Comparison of ENCODE assay signal across 8 cellular contexts in genomic region chr1:154325583-154326545, GRCh38. TPM values are rescaled to one million over a fixed set of nuclear protein-coding genes. Genes with fewer than 3 reads are reported as not detected.
DNase-seq lines count a peak whose midpoint lies in the region; ATAC-seq and TF ChIP-seq lines count a peak whose summit lies in the region.

No MANE protein-coding gene starts in this region.

- peaks cover 6% of the 10 kb centered on the region for H3K36me3 Mint-ChIP-seq in chondrocyte (ENCODE audit: low read depth)

- H3K9me3 ChIP-seq in SK-N-SH (no peaks in the 10 kb centered on the region), skeletal muscle satellite cell (replicated peaks; ENCODE audit: low read length) (no peaks in the 10 kb centered on the region)

- H3K4me1 ChIP-seq in SK-N-SH (ENCODE audit: control insufficient read depth in 1 of 2, insufficient read depth in 2 of 2, low read depth in 1 of 2, low read length in 1 of 2) (peaks cover 21 to 43% of the 10 kb centered on the region in 2 experiments; a peak in 3 of 4 replicates), skeletal muscle satellite cell (ENCODE audit: control insufficient read depth, insufficient read depth, low read length) (peaks cover 33% of the 10 kb centered on the region)

- H3K9ac ChIP-seq in SK-N-SH (peak overlapping the region; percentile 91), skeletal muscle satellite cell (ENCODE audit: low read depth, low read length) (peak overlapping the region; percentile 87)

- TF ChIP-seq CTCF in SK-N-SH (IDR thresholded peaks at IDR 0.05) = peak; percentile 71
- TF ChIP-seq CTCF in chondrocyte (IDR thresholded peaks at IDR 0.05) = peak; percentile 83

- peaks cover 35% of the 10 kb centered on the region for H3K4me1 Mint-ChIP-seq in chondrocyte (ENCODE audit: low read depth)

- TF ChIP-seq RAD21 in SK-N-SH (IDR thresholded peaks at IDR 0.05; ENCODE audit: low read length) = peak; percentile 46

- H3K79me2 ChIP-seq in SK-N-SH (ENCODE audit: insufficient read depth) = peaks cover 38% of the 10 kb centered on the region

- no peaks in the 10 kb centered on the region for H3K9me3 Mint-ChIP-seq in chondrocyte (ENCODE audit: low read depth)

- peaks cover 14% of the 10 kb centered on the region for H3K27me3 Mint-ChIP-seq in chondrocyte (ENCODE audit: low read depth)

- peak; percentile 94 for DNase-seq in EH (ENCODE audit: low read depth)
- DNase-seq in HS-27A (ENCODE audit: low read depth) = peak; percentile 72
- peak; percentile 90 for DNase-seq in SK-N-SH
- DNase-seq in chondrocyte (ENCODE audit: low spot score) = no peak
- peak; percentile 86 for DNase-seq in iris pigment epithelial cell (ENCODE audit: low read depth)
- no peak for DNase-seq in NCI-H2029 (lab: John Stamatoyannopoulos, UW)

- CTCF ChIA-PET in SK-N-SH (lab: Yijun Ruan, JAX) = interaction anchor here (0.6 to 6.3 kb wide), 21 partner anchors 10 to 825 kb away, joined by 3 to 99 read pairs (median 5); partner anchors contain the start of genes HAX1 and IL6R

- no peaks in the 10 kb centered on the region for H3K9me2 ChIP-seq in SK-N-SH

- peaks cover 11% of the 10 kb centered on the region for H3F3A ChIP-seq in SK-N-SH (replicated peaks; ENCODE audit: insufficient read depth)

- no peaks in the 10 kb centered on the region; the same call in 1 of the 2 replicates for H3K27me3 ChIP-seq in SK-N-SH (ENCODE audit: insufficient read depth)
- H3K27me3 ChIP-seq in skeletal muscle satellite cell (ENCODE audit: control insufficient read depth, insufficient read depth, low read length) = peaks cover 25% of the 10 kb centered on the region

- H3K36me3 ChIP-seq in SK-N-SH (replicated peaks in 1 of 2; ENCODE audit: control insufficient read depth in 1 of 2, insufficient read depth in 2 of 2, low read length in 1 of 2) (peaks cover 6 to 13% of the 10 kb centered on the region in 2 experiments), skeletal muscle satellite cell (ENCODE audit: insufficient read depth, low read length) (peaks cover 6% of the 10 kb centered on the region)

- H2AFZ ChIP-seq in SK-N-SH (ENCODE audit: low read depth) = peak overlapping the region; percentile 60

- H4K20me1 ChIP-seq in SK-N-SH (ENCODE audit: insufficient read depth) = peaks cover 20% of the 10 kb centered on the region

- ATAC-seq in GM21360 (IDR thresholded peaks at IDR 0.05; ENCODE audit: unreplicated experiment) = no peak

- H3K4me2 ChIP-seq in SK-N-SH = peak overlapping the region; percentile 91
- peak overlapping the region; percentile 88 for H3K4me2 ChIP-seq in skeletal muscle satellite cell (ENCODE audit: low read length)

- H3K4me3 Mint-ChIP-seq in chondrocyte (ENCODE audit: unreplicated experiment) = peak overlapping the region; percentile 98

- WGBS in SK-N-SH (ENCODE audit: low lambda C conversion rate) = 1% methylated on average over 30 of the region's 63 CpGs

- POLR2A ChIA-PET in SK-N-SH (lab: Yijun Ruan, JAX) = interaction anchor here (0.7 kb wide), 1 partner anchor 476 kb away, joined by 3 read pairs; no protein-coding TSS in a partner anchor

- TF ChIP-seq EP300 in SK-N-SH (IDR thresholded peaks at IDR 0.05; ENCODE audit: borderline replicate concordance in 1 of 2, low read depth in 1 of 2, low read length in 1 of 2) = no peak

- H3K27ac Mint-ChIP-seq in chondrocyte (ENCODE audit: unreplicated experiment) = peak overlapping the region; percentile 95

- peak overlapping the region; percentile 88 to 92 for H3K27ac ChIP-seq in SK-N-SH (ENCODE audit: low read depth in 2 of 2, low read length in 1 of 2)

- H3K4me3 ChIP-seq in SK-N-SH (ENCODE audit: low read depth in 2 of 2, low read length in 1 of 2) (peak overlapping the region; percentile 78 to 84), skeletal muscle satellite cell (ENCODE audit: low read length) (peak overlapping the region; percentile 78)

TF ChIP-seq in SK-N-SH, 30 proteins besides CTCF, POLR2A, EP300 and RAD21:
- TF ChIP-seq NFIC (IDR thresholded peaks at IDR 0.05; ENCODE audit: borderline replicate concordance) (no peak), POLR2AphosphoS5 (IDR thresholded peaks at IDR 0.05; ENCODE audit: low read depth, low read length) (no peak), MAX (IDR thresholded peaks at IDR 0.05; ENCODE audit: low read depth) (peak; percentile 61), SMC3 (IDR thresholded peaks at IDR 0.05; ENCODE audit: low read depth, low read length) (peak; percentile 15; the same call in 1 of the 2 replicates), CHD2 (IDR thresholded peaks at IDR 0.05; ENCODE audit: low read length, partially characterized antibody) (peak; percentile 27), SIN3A (IDR thresholded peaks at IDR 0.05; ENCODE audit: borderline replicate concordance, low read depth, low read length) (peak; percentile 82), MEF2A (IDR thresholded peaks at IDR 0.05; ENCODE audit: borderline replicate concordance, low read depth) (peak; percentile 90), TAF1 (IDR thresholded peaks at IDR 0.05; ENCODE audit: borderline replicate concordance, low read depth, low read length) (peak; percentile 52; the same call in 1 of the 2 replicates), MXI1 (IDR thresholded peaks at IDR 0.05; ENCODE audit: low read depth, low read length) (peak; percentile 88)

RNA-seq across cellular contexts. Expression of gene ATP8B2, which starts 0.5 kb away (rescaled TPM):
- polyA plus RNA-seq in SK-N-SH (2012; rRNA removed) = 42.7 and 50.7 TPM in 2 replicates
- 29.9 and 42.8 TPM in 2 replicates for polyA plus RNA-seq in SK-N-SH (2012; cell fraction: cytosol; rRNA removed)
- 71.3 and 72.5 TPM in 2 replicates for polyA plus RNA-seq in SK-N-SH (2012; cell fraction: nucleus; rRNA removed)
- total RNA-seq in chondrocyte = 83.1 to 133 TPM (median 86.6 TPM) in 3 replicates
- total RNA-seq in skeletal muscle satellite cell (2012; rRNA removed) = 117 and 122 TPM in 2 replicates

RNA-seq across cellular contexts. Expression of gene AQP10, which starts 5.0 kb away (rescaled TPM):
- polyA plus RNA-seq in SK-N-SH (2012; rRNA removed) = 0.02 and 0.13 TPM in 2 replicates
- polyA plus RNA-seq in SK-N-SH (2012; cell fraction: cytosol; rRNA removed) = 0.01 and 0.09 TPM in 2 replicates
- 0.04 and 0.09 TPM in 2 replicates for polyA plus RNA-seq in SK-N-SH (2012; cell fraction: nucleus; rRNA removed)
- total RNA-seq in chondrocyte = not detected in 3 replicates
- not detected in 2 replicates for total RNA-seq in skeletal muscle satellite cell (2012; rRNA removed)

RNA-seq across cellular contexts. Expression of gene HAX1, which starts 53.4 kb away (rescaled TPM):
- polyA plus RNA-seq in SK-N-SH (2012; rRNA removed) = 74.1 and 106 TPM in 2 replicates
- 69.9 and 85.7 TPM in 2 replicates for polyA plus RNA-seq in SK-N-SH (2012; cell fraction: cytosol; rRNA removed)
- 88.9 and 96.0 TPM in 2 replicates for polyA plus RNA-seq in SK-N-SH (2012; cell fraction: nucleus; rRNA removed)
- total RNA-seq in chondrocyte = 60.9 to 104 TPM (median 97.1 TPM) in 3 replicates
- 132 and 142 TPM in 2 replicates for total RNA-seq in skeletal muscle satellite cell (2012; rRNA removed)

Comparison
In these comparisons a context has a peak if more than half of its experiments do, and no peak if none do; other contexts are left out.
1. DNase-seq: peak in EH (single experiment), HS-27A (single experiment), SK-N-SH (single experiment) and iris pigment epithelial cell (single experiment); none in chondrocyte (single experiment) and NCI-H2029 (single experiment).